ENCODE assay signal across 1 cellular context in genomic region chr4:1520795-1521576, GRCh38.
TF ChIP-seq lines count a peak whose summit lies in the region.

No MANE protein-coding gene starts in this region.

TF ChIP-seq in HepG2, 621 proteins besides CTCF, POLR2A, EP300 and RAD21 (continued from another document):
- TF ChIP-seq ZNF687 (CRISPR knock-in tag; IDR thresholded peaks at IDR 0.05) (peak; percentile 19; the same call in 1 of the 2 replicates), MAX (IDR thresholded peaks at IDR 0.05) (peak; percentile 32; the same call in 1 of the 2 replicates), KDM2A (CRISPR knock-in tag; IDR thresholded peaks at IDR 0.05; ENCODE audit: borderline replicate concordance, low read depth) (peak; percentile 36; the same call in 1 of the 2 replicates), TCF7 (IDR thresholded peaks at IDR 0.05; ENCODE audit: low read depth) (peak; percentile 26; the same call in 1 of the 2 replicates), PATZ1 (CRISPR knock-in tag; IDR thresholded peaks at IDR 0.05) (0 out of 2 replicates have a peak, but pooled peaks have one; percentile 49), TFDP2 (CRISPR knock-in tag; IDR thresholded peaks at IDR 0.05) (0 out of 2 replicates have a peak, but pooled peaks have one; percentile 35), ZNF143 (CRISPR knock-in tag; IDR thresholded peaks at IDR 0.05) (peak; percentile 18; the same call in 1 of the 2 replicates), EZH2 (conservative IDR thresholded peaks at IDR 0.05; ENCODE audit: low read depth, low read length) (peak; percentile 80)
